In the genomic region with DNA sequence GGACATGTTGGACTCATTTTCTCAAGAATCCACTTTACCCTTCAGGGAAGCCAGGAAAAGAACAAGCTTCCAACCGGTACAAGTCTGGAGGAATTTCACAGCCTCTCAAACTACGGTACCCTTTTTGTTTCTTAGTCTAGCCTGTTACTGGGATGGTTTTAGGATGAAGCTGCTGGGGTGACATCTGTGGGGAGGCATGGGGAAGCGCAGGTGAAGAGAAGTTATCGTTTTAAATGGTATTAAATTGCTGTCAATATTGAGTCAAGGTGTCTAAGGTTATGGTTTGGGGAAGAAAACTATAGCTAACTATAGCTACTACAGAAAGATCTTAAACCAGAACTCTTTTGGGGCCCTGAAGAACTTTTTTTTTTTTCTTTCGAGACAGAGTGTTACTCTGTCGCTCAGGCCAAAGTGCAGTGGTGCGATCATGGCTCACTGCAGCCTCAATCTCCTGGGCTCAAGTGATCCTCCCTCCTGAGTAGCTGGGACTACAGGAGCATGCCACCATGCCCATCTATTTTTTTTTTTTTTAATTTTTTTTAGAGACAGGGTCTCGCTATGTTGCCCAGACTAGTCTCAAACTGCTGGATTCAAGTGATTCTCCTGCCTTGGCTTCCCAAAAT, we compare ENCODE assay signal across 11 cellular contexts.
A peak's percentile ranks its signal among the peaks of the same experiment; 100 is the strongest.
DNase-seq lines count a peak whose midpoint lies in the region; ATAC-seq, FAIRE-seq and TF ChIP-seq lines count a peak whose summit lies in the region.
"Had no signal": no experiment of that assay in that cellular context is flagged by ENCODE, and none has a peak within 500 bp of the region (broad histone marks: within the 10 kb centered on the region; RNA-seq: fewer than 3 reads in every experiment).

No MANE protein-coding gene starts in this region.

- FAIRE-seq in urothelium cell line (lab: Jason Lieb, UNC), result no peak
- FAIRE-seq: H54 had no signal

- H3K9me2 ChIP-seq in GM23338 (ENCODE audit: insufficient read depth) (no peaks in the 10 kb centered on the region), hepatocyte (replicated peaks; ENCODE audit: insufficient read depth) (no peaks in the 10 kb centered on the region)

- H3K9me3 Mint-ChIP-seq in GM23338, result no peaks in the 10 kb centered on the region
- peaks cover 4% of the 10 kb centered on the region for H3K9me3 Mint-ChIP-seq in glutamatergic neuron (ENCODE audit: unreplicated experiment)
- H3K9me3 Mint-ChIP-seq: activated naive CD4-positive, alpha-beta T cell treated with anti-CD3 and anti-CD28 coated beads, Interleukin-2, amount 10 ng/mL, durations not matched to agents 7 days and 5 days; T-cell had no signal

- H3K4me3 Mint-ChIP-seq in GM23338 (no peak overlapping the region; the same call in 2 of the 3 replicates), glutamatergic neuron (ENCODE audit: unreplicated experiment) (no peak overlapping the region)
- H3K4me3 Mint-ChIP-seq: activated naive CD4-positive, alpha-beta T cell treated with anti-CD3 and anti-CD28 coated beads, Interleukin-2, amount 10 ng/mL, durations not matched to agents 7 days and 5 days; T-cell had no signal

- H3K79me2 ChIP-seq in GM23338 (replicated peaks; ENCODE audit: insufficient read depth), result no peaks in the 10 kb centered on the region
- peaks cover 4% of the 10 kb centered on the region for H3K79me2 ChIP-seq in hepatocyte

- no peak overlapping the region for H3K27ac Mint-ChIP-seq in GM23338
- no peak overlapping the region for H3K27ac Mint-ChIP-seq in glutamatergic neuron (ENCODE audit: unreplicated experiment)
- H3K27ac Mint-ChIP-seq: activated naive CD4-positive, alpha-beta T cell treated with anti-CD3 and anti-CD28 coated beads, Interleukin-2, amount 10 ng/mL, durations not matched to agents 7 days and 5 days; T-cell had no signal

- H3K4me2 ChIP-seq in GM23338 (no peak overlapping the region), hepatocyte (peak overlapping the region; percentile 61)

- H3K36me3 Mint-ChIP-seq in GM23338 (ENCODE audit: low read depth) (no peaks in the 10 kb centered on the region), glutamatergic neuron (ENCODE audit: unreplicated experiment) (peaks cover 5% of the 10 kb centered on the region)
- H3K36me3 Mint-ChIP-seq: activated naive CD4-positive, alpha-beta T cell treated with anti-CD3 and anti-CD28 coated beads, Interleukin-2, amount 10 ng/mL, durations not matched to agents 7 days and 5 days; T-cell had no signal

- intact Hi-C loops in ascending aorta (cut with DNase I), result loop anchor here (2.0 to 10.0 kb wide), 7 partner anchors 58 to 194 kb away; a partner anchor contains a TSS
- intact Hi-C loops in gastrocnemius medialis (cut with DNase I; ENCODE audit: low total_unique reads), result loop anchor here (2.0 to 5.0 kb wide), 6 partner anchors 30 to 194 kb away; no protein-coding TSS in a partner anchor

- DNase-seq in GM23338 (ENCODE audit: low spot score), result peak; percentile 37
- DNase-seq in ascending aorta (ENCODE audit: low spot score in 2 of 2), result no peak
- DNase-seq in hepatocyte (ENCODE audit: low spot score), result peak; percentile 35
- no peak for DNase-seq in gastrocnemius medialis
- no peak for DNase-seq in urothelium cell line (ENCODE audit: low spot score)
- DNase-seq in glutamatergic neuron, result no peak
- DNase-seq in EL, result no peak
- DNase-seq in RPMI8226, result no peak
- DNase-seq: activated naive CD4-positive, alpha-beta T cell treated with anti-CD3 and anti-CD28 coated beads, Interleukin-2, amount 10 ng/mL, durations not matched to agents 7 days and 5 days; T-cell had no signal

- H3K4me3 ChIP-seq in GM23338 (no peak overlapping the region), ascending aorta (peak overlapping the region; percentile 33 to 35), hepatocyte (no peak overlapping the region), gastrocnemius medialis (peak overlapping the region; percentile 36 to 42 (median 38))

- H3K4me1 ChIP-seq in GM23338 (ENCODE audit: insufficient read depth), result no peaks in the 10 kb centered on the region
- H3K4me1 ChIP-seq in ascending aorta, result peaks cover 2 to 43% of the 10 kb centered on the region in 2 donors
- H3K4me1 ChIP-seq in hepatocyte (ENCODE audit: insufficient read depth), result peaks cover 66% of the 10 kb centered on the region
- peaks cover 50 to 64% of the 10 kb centered on the region in 2 donors for H3K4me1 ChIP-seq in gastrocnemius medialis

- H4K20me1 ChIP-seq in GM23338 (replicated peaks; ENCODE audit: insufficient read depth) (no peaks in the 10 kb centered on the region), hepatocyte (ENCODE audit: insufficient read depth, poor library complexity, severe bottlenecking) (no peaks in the 10 kb centered on the region)

- in situ Hi-C loops in gastrocnemius medialis (cut with MboI; ENCODE audit: low sequenced_read_pairs in 4 of 4), result loop anchor here in 2 of 4 donors (10.0 to 25.0 kb wide), 2 partner anchors 58 to 199 kb away; no protein-coding TSS in a partner anchor

- H3K27me3 Mint-ChIP-seq in GM23338 (ENCODE audit: insufficient read depth, low read depth, poor library complexity) (peaks cover 5% of the 10 kb centered on the region), glutamatergic neuron (ENCODE audit: unreplicated experiment) (no peaks in the 10 kb centered on the region)

- no peaks in the 10 kb centered on the region for H3F3A ChIP-seq in GM23338 (replicated peaks; ENCODE audit: low read depth)

- no peaks in the 10 kb centered on the region for H3K27me3 ChIP-seq in GM23338 (ENCODE audit: insufficient read depth)
- no peaks in the 10 kb centered on the region for H3K27me3 ChIP-seq in ascending aorta
- no peaks in the 10 kb centered on the region for H3K27me3 ChIP-seq in hepatocyte
- H3K27me3 ChIP-seq in gastrocnemius medialis, result no peaks in the 10 kb centered on the region

- H3K27ac ChIP-seq in GM23338 (ENCODE audit: low read depth), result no peak overlapping the region
- peak overlapping the region; percentile 87 to 90 for H3K27ac ChIP-seq in ascending aorta
- peak overlapping the region; percentile 89 for H3K27ac ChIP-seq in hepatocyte
- H3K27ac ChIP-seq in gastrocnemius medialis, result peak overlapping the region; percentile 67 to 80 (median 77)

- peak in 1 of 2 experiments; percentile 39; a peak in 2 of 4 replicates for TF ChIP-seq CTCF in GM23338 (conservative IDR thresholded peaks at IDR 0.05; ENCODE audit: low read depth in 2 of 2)
- no peak for TF ChIP-seq CTCF in ascending aorta (IDR thresholded peaks at IDR 0.05)
- TF ChIP-seq CTCF in hepatocyte (IDR thresholded peaks at IDR 0.05; ENCODE audit: poor library complexity), result peak; percentile 25
- TF ChIP-seq CTCF in gastrocnemius medialis (IDR thresholded peaks at IDR 0.05 in 4 of 5, conservative IDR thresholded peaks at IDR 0.05 in 1 of 5), result no peak
- TF ChIP-seq CTCF in glutamatergic neuron (IDR thresholded peaks at IDR 0.05; ENCODE audit: partially characterized antibody, unreplicated experiment), result no peak

- ATAC-seq in GM23338 (peak; percentile 71), gastrocnemius medialis (no peak)
- ATAC-seq: T-cell had no signal

- H3K9me3 ChIP-seq in ascending aorta, result no peaks in the 10 kb centered on the region
- H3K9me3 ChIP-seq in hepatocyte (ENCODE audit: low read depth), result no peaks in the 10 kb centered on the region
- no peaks in the 10 kb centered on the region for H3K9me3 ChIP-seq in gastrocnemius medialis

- H2AFZ ChIP-seq in GM23338 (no peak overlapping the region), hepatocyte (no peak overlapping the region)

- peaks cover 2% of the 10 kb centered on the region; the same call in 1 of the 3 replicates for H3K4me1 Mint-ChIP-seq in GM23338
- H3K4me1 Mint-ChIP-seq in glutamatergic neuron (ENCODE audit: low read depth, unreplicated experiment), result peaks cover 27% of the 10 kb centered on the region
- H3K4me1 Mint-ChIP-seq: activated naive CD4-positive, alpha-beta T cell treated with anti-CD3 and anti-CD28 coated beads, Interleukin-2, amount 10 ng/mL, durations not matched to agents 7 days and 5 days; T-cell had no signal

- no peaks in the 10 kb centered on the region for H3K36me3 ChIP-seq in GM23338 (ENCODE audit: insufficient read depth)
- no peaks in the 10 kb centered on the region for H3K36me3 ChIP-seq in ascending aorta
- no peaks in the 10 kb centered on the region for H3K36me3 ChIP-seq in hepatocyte (replicated peaks; ENCODE audit: insufficient read depth, low read depth)
- H3K36me3 ChIP-seq in gastrocnemius medialis, result no peaks in the 10 kb centered on the region

- WGBS in hepatocyte (ENCODE audit: low lambda C conversion rate, missing lambda C conversion rate), result 70% methylated on average over 8 of the region's 8 CpGs

- TF ChIP-seq POLR2A in gastrocnemius medialis (IDR thresholded peaks at IDR 0.05), result no peak

TF ChIP-seq in GM23338, 12 proteins besides CTCF, POLR2A, EP300 and RAD21 (continues in another document):
- TF ChIP-seq CREB1 (CRISPR knock-in tag; IDR thresholded peaks at IDR 0.05; ENCODE audit: low read depth) (no peak), NANOG (IDR thresholded peaks at IDR 0.05; ENCODE audit: borderline replicate concordance) (no peak)
- TF ChIP-seq, protein P1, sequence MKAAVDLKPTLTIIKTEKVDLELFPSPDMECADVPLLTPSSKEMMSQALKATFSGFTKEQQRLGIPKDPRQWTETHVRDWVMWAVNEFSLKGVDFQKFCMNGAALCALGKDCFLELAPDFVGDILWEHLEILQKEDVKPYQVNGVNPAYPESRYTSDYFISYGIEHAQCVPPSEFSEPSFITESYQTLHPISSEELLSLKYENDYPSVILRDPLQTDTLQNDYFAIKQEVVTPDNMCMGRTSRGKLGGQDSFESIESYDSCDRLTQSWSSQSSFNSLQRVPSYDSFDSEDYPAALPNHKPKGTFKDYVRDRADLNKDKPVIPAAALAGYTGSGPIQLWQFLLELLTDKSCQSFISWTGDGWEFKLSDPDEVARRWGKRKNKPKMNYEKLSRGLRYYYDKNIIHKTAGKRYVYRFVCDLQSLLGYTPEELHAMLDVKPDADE (IDR thresholded peaks at IDR 0.05), result no peak

Comparison
In these comparisons a context has a peak if more than half of its experiments do, and no peak if none do; other contexts are left out.
1. DNase-seq: peak in GM23338 (single experiment) and hepatocyte (single experiment); none in ascending aorta (0 of 2), gastrocnemius medialis (0 of 2), urothelium cell line (single experiment), glutamatergic neuron (single experiment), EL (single experiment) and RPMI8226 (single experiment).
2. H3K4me3 ChIP-seq: peak in ascending aorta (2 of 2) and gastrocnemius medialis (4 of 4); none in GM23338 (single experiment) and hepatocyte (single experiment).